In genomic region chr4:163395758-163396157, GRCh38 we compare ENCODE assay signal across 15 cellular contexts. TPM values are rescaled to one million over a fixed set of nuclear protein-coding genes. Genes with fewer than 3 reads are reported as not detected.
A peak's percentile ranks its signal among the peaks of the same experiment; 100 is the strongest.
DNase-seq lines count a peak whose midpoint lies in the region; ATAC-seq, FAIRE-seq and TF ChIP-seq lines count a peak whose summit lies in the region.
"Had no signal": no experiment of that assay in that cellular context is flagged by ENCODE, and none has a peak within 500 bp of the region (broad histone marks: within the 10 kb centered on the region; RNA-seq: fewer than 3 reads in every experiment).

No MANE protein-coding gene starts in this region.

- 45 to 68% (median 49%) methylated on average over 5 of the region's 5 CpGs for WGBS in small intestine, 3 donors
- WGBS in prostate gland = 70% methylated on average over 5 of the region's 5 CpGs

- no peak for FAIRE-seq in small intestine (lab: Jason Lieb, UNC)

- H3K9me3 Mint-ChIP-seq in stimulated activated naive CD8-positive, alpha-beta T cell treated with anti-CD3 and anti-CD28 coated beads, Interleukin-15, amount 100 ng/mL, for 72 hours = no peaks in the 10 kb centered on the region

- H3K4me1 ChIP-seq in duodenal mucosa (ENCODE audit: control insufficient read depth in 1 of 2, insufficient read depth in 2 of 2, low read length in 2 of 2) (no peaks in the 10 kb centered on the region), small intestine (ENCODE audit: control insufficient read depth in 2 of 2, insufficient read depth in 1 of 2, low read depth in 1 of 2, low read length in 1 of 2) (no peaks in the 10 kb centered on the region), prostate gland (replicated peaks) (no peaks in the 10 kb centered on the region)
- H3K4me1 ChIP-seq: gastrocnemius medialis had no signal

- TF ChIP-seq POLR2A in prostate gland (IDR thresholded peaks at IDR 0.05) = no peak

- DNase-seq in NOMO-1 treated with DMSO at 0.1 percent for 48 hours (lab: John Stamatoyannopoulos, UW; ENCODE audit: unreplicated experiment) = peak; percentile 2
- no peak for DNase-seq in NOMO-1 treated with dmso at 0.1 percent for 144 hours (lab: John Stamatoyannopoulos, UW; ENCODE audit: unreplicated experiment)
- DNase-seq in NCI-H226 = peak; percentile 48
- peak; percentile 16 for DNase-seq in small intestine
- no peak for DNase-seq in prostate gland (ENCODE audit: low spot score)
- no peak for DNase-seq in stimulated activated naive CD8-positive, alpha-beta T cell treated with anti-CD3 and anti-CD28 coated beads, Interleukin-15, amount 100 ng/mL, for 72 hours
- DNase-seq: activated CD4-positive, alpha-beta T cell treated with anti-CD3 and anti-CD28 coated beads for 36 hours; activated naive CD4-positive, alpha-beta T cell treated with Interleukin-2 at 50 U/mL for 16 hours; gastrocnemius medialis; NCI-H1105; NCI-H526; stimulated activated CD4-positive, alpha-beta T cell treated with anti-CD3 and anti-CD28 coated beads, Interleukin-4, amount 100 ng/mL, for 4 hours had no signal

- H3K4me1 Mint-ChIP-seq in stimulated activated naive CD8-positive, alpha-beta T cell treated with anti-CD3 and anti-CD28 coated beads, Interleukin-15, amount 100 ng/mL, for 72 hours = no peaks in the 10 kb centered on the region
- H3K4me1 Mint-ChIP-seq: activated CD4-positive, alpha-beta T cell treated with anti-CD3 and anti-CD28 coated beads for 36 hours had no signal

- H3K4me3 ChIP-seq in duodenal mucosa (ENCODE audit: low read depth in 1 of 2, low read length in 2 of 2) (peak overlapping the region; percentile 38 to 62), small intestine (ENCODE audit: low read depth in 1 of 2, low read length in 2 of 2) (peak overlapping the region in 1 of 2 donors; percentile 14), prostate gland (no peak overlapping the region)
- H3K4me3 ChIP-seq: gastrocnemius medialis had no signal

- H3K27me3 ChIP-seq in duodenal mucosa (ENCODE audit: control insufficient read depth in 1 of 2, insufficient read depth in 2 of 2, low read length in 2 of 2) (no peaks in the 10 kb centered on the region), small intestine (ENCODE audit: control insufficient read depth in 2 of 2, insufficient read depth in 2 of 2, low read length in 2 of 2) (no peaks in the 10 kb centered on the region), prostate gland (replicated peaks; ENCODE audit: insufficient read depth) (no peaks in the 10 kb centered on the region)
- H3K27me3 ChIP-seq: gastrocnemius medialis had no signal

- intact Hi-C loops in prostate gland (cut with DNase I) = no loop called here

- no peak for ATAC-seq in HG02973 (IDR thresholded peaks at IDR 0.05; ENCODE audit: unreplicated experiment)
- ATAC-seq in stimulated activated naive CD8-positive, alpha-beta T cell treated with anti-CD3 and anti-CD28 coated beads, Interleukin-15, amount 100 ng/mL, for 72 hours = no peak
- ATAC-seq: activated CD4-positive, alpha-beta T cell treated with anti-CD3 and anti-CD28 coated beads for 36 hours; gastrocnemius medialis had no signal

- no peak overlapping the region for H3K4me3 Mint-ChIP-seq in stimulated activated naive CD8-positive, alpha-beta T cell treated with anti-CD3 and anti-CD28 coated beads, Interleukin-15, amount 100 ng/mL, for 72 hours
- H3K4me3 Mint-ChIP-seq: activated CD4-positive, alpha-beta T cell treated with anti-CD3 and anti-CD28 coated beads for 36 hours had no signal

- H3K9me3 ChIP-seq in duodenal mucosa (ENCODE audit: control insufficient read depth in 1 of 2, low read length in 2 of 2) (no peaks in the 10 kb centered on the region), small intestine (ENCODE audit: control insufficient read depth, low read depth) (no peaks in the 10 kb centered on the region), prostate gland (no peaks in the 10 kb centered on the region)
- H3K9me3 ChIP-seq: gastrocnemius medialis had no signal

- H3K27me3 Mint-ChIP-seq in stimulated activated naive CD8-positive, alpha-beta T cell treated with anti-CD3 and anti-CD28 coated beads, Interleukin-15, amount 100 ng/mL, for 72 hours = peaks cover 6% of the 10 kb centered on the region

- H3K27ac Mint-ChIP-seq in stimulated activated naive CD8-positive, alpha-beta T cell treated with anti-CD3 and anti-CD28 coated beads, Interleukin-15, amount 100 ng/mL, for 72 hours = no peak overlapping the region
- H3K27ac Mint-ChIP-seq: activated CD4-positive, alpha-beta T cell treated with anti-CD3 and anti-CD28 coated beads for 36 hours had no signal

- H3K36me3 ChIP-seq in duodenal mucosa (ENCODE audit: control insufficient read depth in 1 of 2, insufficient read depth in 2 of 2, low read length in 2 of 2) (no peaks in the 10 kb centered on the region), small intestine (ENCODE audit: control insufficient read depth in 2 of 2, insufficient read depth in 2 of 2, low read length in 2 of 2) (no peaks in the 10 kb centered on the region), prostate gland (no peaks in the 10 kb centered on the region)
- H3K36me3 ChIP-seq: gastrocnemius medialis had no signal

- peak overlapping the region in 1 of 2 donors; percentile 15 for H3K9ac ChIP-seq in duodenal mucosa (ENCODE audit: low read depth in 1 of 2, low read length in 2 of 2)

- H3K27ac ChIP-seq in duodenal mucosa (ENCODE audit: low read depth, low read length) = no peak overlapping the region
- H3K27ac ChIP-seq in small intestine (ENCODE audit: low read depth in 1 of 2, low read length in 1 of 2) = no peak overlapping the region
- H3K27ac ChIP-seq in prostate gland = no peak overlapping the region
- H3K27ac ChIP-seq: gastrocnemius medialis had no signal

- no peak for TF ChIP-seq CTCF in prostate gland (IDR thresholded peaks at IDR 0.05)

RNA-seq across cellular contexts. Expression of gene NPY5R, which starts 52.1 kb away (rescaled TPM):
- under 1 TPM in 1 of 3 donors, not detected in 2; 0.19 TPM for polyA plus RNA-seq in small intestine
- under 1 TPM in 1 of 2 donors, not detected in 1; 0.40 TPM for total RNA-seq in prostate gland
- total RNA-seq: activated CD4-positive, alpha-beta T cell treated with anti-CD3 and anti-CD28 coated beads for 36 hours; G401; gastrocnemius medialis had no signal

Comparison
In these comparisons a context has a peak if more than half of its experiments do, and no peak if none do; other contexts are left out.
1. DNase-seq: peak in NOMO-1 treated with DMSO at 0.1 percent for 48 hours (single experiment), NCI-H226 (single experiment) and small intestine (single experiment); none in NOMO-1 treated with dmso at 0.1 percent for 144 hours (single experiment), prostate gland (single experiment) and stimulated activated naive CD8-positive, alpha-beta T cell treated with anti-CD3 and anti-CD28 coated beads, Interleukin-15, amount 100 ng/mL, for 72 hours (0 of 2).
2. H3K4me3 ChIP-seq: peak in duodenal mucosa (2 of 2); none in prostate gland (0 of 2).